18 cellular contexts compared by ENCODE assay signal in the genomic region with DNA sequence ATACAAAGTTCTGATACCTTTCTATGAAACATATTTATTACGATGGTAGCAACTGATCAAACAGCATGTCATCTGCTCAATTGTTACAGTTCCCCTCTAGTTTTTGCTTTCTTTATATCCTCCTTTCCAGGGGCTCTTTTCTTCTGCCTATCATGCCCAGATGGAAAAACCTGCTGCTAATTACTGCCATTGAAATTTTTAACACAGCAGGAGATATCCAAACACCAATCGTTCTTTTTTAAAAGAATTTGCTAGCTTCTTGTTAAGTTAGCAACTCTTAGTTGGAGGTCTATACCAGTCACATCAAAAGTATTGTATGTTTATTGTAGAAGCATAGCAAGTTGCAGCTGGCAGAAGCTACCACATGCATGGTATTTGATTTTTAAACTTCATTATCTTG.
"Had no signal": no experiment of that assay in that cellular context is flagged by ENCODE, and none has a peak within 500 bp of the region (broad histone marks: within the 10 kb centered on the region; RNA-seq: fewer than 3 reads in every experiment).

No MANE protein-coding gene starts in this region.

- H3K27me3 Mint-ChIP-seq: activated naive CD4-positive, alpha-beta T cell treated with anti-CD3 and anti-CD28 coated beads, Interleukin-2, amount 50 U/mL, for 24 hours; central memory CD8-positive, alpha-beta T cell had no signal

- ATAC-seq: left lung had no signal

- DNase-seq: activated CD4-positive, CD25-positive, alpha-beta regulatory T cell treated with anti-CD3 and anti-CD28 coated beads, Interleukin-2, amount 50 U/mL, for 72 hours; activated gamma-delta T cell; colonic mucosa; foreskin melanocyte; left lung; midbrain; occipital lobe; posterior cingulate gyrus; stimulated activated CD4-positive, alpha-beta T cell treated with anti-CD3 and anti-CD28 coated beads, Interleukin-12 subunit alpha, Interleukin-12 subunit beta, amount 100 ng/mL, for 4 hours; stimulated activated CD4-positive, alpha-beta T cell treated with anti-CD3 and anti-CD28 coated beads, Interleukin-1b, Interleukin-23, amount 100 ng/mL, for 48 hours; stimulated activated CD8-positive, alpha-beta memory T cell treated with anti-CD3 and anti-CD28 coated beads, Interleukin-4, amount 100 ng/mL, for 48 hours; stimulated activated naive CD4-positive, alpha-beta T cell; T1000; tibial artery had no signal

- H3K4me3 Mint-ChIP-seq: activated naive CD4-positive, alpha-beta T cell treated with anti-CD3 and anti-CD28 coated beads, Interleukin-2, amount 50 U/mL, for 24 hours; central memory CD8-positive, alpha-beta T cell; nephron had no signal

- H3K9me3 Mint-ChIP-seq: nephron had no signal

- H3K27ac ChIP-seq: ascending aorta, colonic mucosa, left lung, tibial artery had no signal

- H3K4me1 ChIP-seq: ascending aorta, colonic mucosa, left lung, tibial artery had no signal

- H3K4me1 Mint-ChIP-seq: activated naive CD4-positive, alpha-beta T cell treated with anti-CD3 and anti-CD28 coated beads, Interleukin-2, amount 50 U/mL, for 24 hours; central memory CD8-positive, alpha-beta T cell had no signal

- H3K27ac Mint-ChIP-seq: activated naive CD4-positive, alpha-beta T cell treated with anti-CD3 and anti-CD28 coated beads, Interleukin-2, amount 50 U/mL, for 24 hours; nephron had no signal

- H3K27me3 ChIP-seq: ascending aorta, colonic mucosa, left lung, tibial artery had no signal

- H3K36me3 Mint-ChIP-seq: activated naive CD4-positive, alpha-beta T cell treated with anti-CD3 and anti-CD28 coated beads, Interleukin-2, amount 50 U/mL, for 24 hours had no signal

- H3K9me3 ChIP-seq: ascending aorta, left lung, tibial artery had no signal
